ENCODE assay signal across 8 cellular contexts in the genomic region with DNA sequence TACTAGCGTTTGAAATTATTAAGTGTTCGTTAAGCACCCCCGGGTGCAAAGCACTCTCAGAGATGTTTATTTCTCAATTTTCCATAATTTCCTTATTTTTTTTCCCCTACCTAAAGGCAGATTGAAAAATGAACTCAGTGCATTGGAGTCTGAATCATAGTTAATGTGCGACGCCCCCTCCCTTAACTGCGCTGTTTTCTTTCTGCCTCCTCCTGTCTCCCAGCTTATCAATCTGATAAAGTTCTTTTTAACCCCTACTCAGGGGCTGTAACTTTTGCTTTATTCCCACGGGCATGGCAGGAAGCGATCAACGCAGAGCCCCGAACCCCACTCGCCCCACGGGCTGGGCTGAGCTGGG. TPM values are rescaled to one million over a fixed set of nuclear protein-coding genes. Genes with fewer than 3 reads are reported as not detected.
DNase-seq lines count a peak whose midpoint lies in the region; ATAC-seq and TF ChIP-seq lines count a peak whose summit lies in the region.

No MANE protein-coding gene starts in this region.

- H3K4me3 Mint-ChIP-seq in neural crest cell, result peak overlapping the region; percentile 73

- no peak for ATAC-seq in HG03469 (IDR thresholded peaks at IDR 0.05; ENCODE audit: unreplicated experiment)
- no peak for ATAC-seq in GM19463 (IDR thresholded peaks at IDR 0.05; ENCODE audit: unreplicated experiment)

- peak overlapping the region; percentile 56 for H3K27ac ChIP-seq in effector memory CD4-positive, alpha-beta T cell (ENCODE audit: insufficient read depth, low read length, poor library complexity, severe bottlenecking)

- in situ Hi-C loops in KBM-7 (cut with MboI; ENCODE audit: low pct_unique_long_range_greater_than_20kb, low sequenced_read_pairs), result loop anchor here (25.0 kb wide), 1 partner anchor 360 kb away; the partner anchor contains the start of genes GNAS and GNAS-AS1

- POLR2A ChIA-PET in BJ (lab: Charles Lee), result no interaction called here

- H3K27ac Mint-ChIP-seq in neural crest cell (ENCODE audit: unreplicated experiment), result peak overlapping the region; percentile 35

- peak overlapping the region; percentile 57 for H3K9ac ChIP-seq in Loucy (ENCODE audit: low read depth, low read length, poor library complexity, severe bottlenecking)

- H3K36me3 ChIP-seq in BJ (ENCODE audit: control insufficient read depth, insufficient read depth, low read length), result no peaks in the 10 kb centered on the region
- H3K36me3 ChIP-seq in Loucy (ENCODE audit: insufficient read depth, low read length), result no peaks in the 10 kb centered on the region
- H3K36me3 ChIP-seq in effector memory CD4-positive, alpha-beta T cell (ENCODE audit: control insufficient read depth, insufficient read depth, low read length), result peaks cover 27% of the 10 kb centered on the region

- no peaks in the 10 kb centered on the region for H3K9me3 ChIP-seq in Loucy (ENCODE audit: insufficient read depth, low read depth, low read length)
- H3K9me3 ChIP-seq in effector memory CD4-positive, alpha-beta T cell (ENCODE audit: control insufficient read depth, low read length), result no peaks in the 10 kb centered on the region

- H3K79me2 ChIP-seq in Loucy (ENCODE audit: insufficient read depth, low read length), result no peaks in the 10 kb centered on the region

- H2AFZ ChIP-seq in Loucy (ENCODE audit: low read length), result peak overlapping the region; percentile 99

- no peaks in the 10 kb centered on the region for H3K36me3 Mint-ChIP-seq in neural crest cell (ENCODE audit: low read depth)

- H3K9me3 Mint-ChIP-seq in neural crest cell, result no peaks in the 10 kb centered on the region

- H3K27me3 Mint-ChIP-seq in neural crest cell (ENCODE audit: low read depth), result peaks cover 39% of the 10 kb centered on the region

- no peaks in the 10 kb centered on the region for H3K4me1 ChIP-seq in Loucy (ENCODE audit: insufficient read depth, low read length, poor library complexity, severe bottlenecking)
- peaks cover 11% of the 10 kb centered on the region for H3K4me1 ChIP-seq in effector memory CD4-positive, alpha-beta T cell (ENCODE audit: control insufficient read depth, insufficient read depth, low read length, poor library complexity, severe bottlenecking)

- H3K4me3 ChIP-seq in BJ (ENCODE audit: low read depth, low read length), result peak overlapping the region; percentile 49
- peak overlapping the region; percentile 75 for H3K4me3 ChIP-seq in Loucy (ENCODE audit: low read length, poor library complexity, severe bottlenecking)
- H3K4me3 ChIP-seq in effector memory CD4-positive, alpha-beta T cell (ENCODE audit: insufficient read depth, low read depth, low read length, poor library complexity, severe bottlenecking), result peak overlapping the region; percentile 58

- H3K4me1 Mint-ChIP-seq in neural crest cell, result peaks cover 34% of the 10 kb centered on the region

- TF ChIP-seq CTCF in BJ (IDR thresholded peaks at IDR 0.05; ENCODE audit: insufficient read depth, low read depth, low read length) (no peak), Loucy (conservative IDR thresholded peaks at IDR 0.05; ENCODE audit: low read length) (no peak), neural crest cell (conservative IDR thresholded peaks at IDR 0.05) (no peak)

- H3K27me3 ChIP-seq in BJ (ENCODE audit: control insufficient read depth, insufficient read depth, low read length) (peaks cover 17% of the 10 kb centered on the region), Loucy (ENCODE audit: insufficient read depth, low read length, poor library complexity, severe bottlenecking) (peaks cover 8% of the 10 kb centered on the region)
- no peaks in the 10 kb centered on the region for H3K27me3 ChIP-seq in effector memory CD4-positive, alpha-beta T cell (replicated peaks; ENCODE audit: control insufficient read depth, insufficient read depth, low read length, poor library complexity, severe bottlenecking)

- no peaks in the 10 kb centered on the region for H3K9me2 ChIP-seq in Loucy (replicated peaks; ENCODE audit: low read depth, low read length)

- H4K20me1 ChIP-seq in Loucy (ENCODE audit: insufficient read depth, low read length, poor library complexity, severe bottlenecking), result no peaks in the 10 kb centered on the region

- peak overlapping the region; percentile 86 for H3K4me2 ChIP-seq in Loucy (ENCODE audit: low read depth, low read length, poor library complexity, severe bottlenecking)

- no peaks in the 10 kb centered on the region for H3F3A ChIP-seq in Loucy (ENCODE audit: low read depth)

- DNase-seq in BJ (ENCODE audit: low read depth) (no peak), neural crest cell (ENCODE audit: low read depth, low spot score) (no peak), KBM-7 (no peak), HUDEP-2 (lab: John Stamatoyannopoulos, UW; ENCODE audit: unreplicated experiment in 76 of 76) (no peak)
- no peak for DNase-seq in effector memory CD4-positive, alpha-beta T cell

- CTCF ChIA-PET in BJ (lab: Yijun Ruan, JAX), result interaction anchor here (0.6 to 4.1 kb wide), 30 partner anchors 9 to 1104 kb away, joined by 3 to 31 read pairs (median 4); partner anchors contain the start of genes GNAS-AS1 and STX16

RNA-seq across cellular contexts. Expression of gene ZNF831, which starts 58.2 kb away (rescaled TPM):
- not detected in 2 replicates for polyA plus RNA-seq in BJ (2011; rRNA removed)
- not detected in 2 replicates for polyA minus RNA-seq in BJ (2011; rRNA and poly(A)+ RNA removed)
- not detected in 2 replicates for total RNA-seq in neural crest cell
